In the genomic region with DNA sequence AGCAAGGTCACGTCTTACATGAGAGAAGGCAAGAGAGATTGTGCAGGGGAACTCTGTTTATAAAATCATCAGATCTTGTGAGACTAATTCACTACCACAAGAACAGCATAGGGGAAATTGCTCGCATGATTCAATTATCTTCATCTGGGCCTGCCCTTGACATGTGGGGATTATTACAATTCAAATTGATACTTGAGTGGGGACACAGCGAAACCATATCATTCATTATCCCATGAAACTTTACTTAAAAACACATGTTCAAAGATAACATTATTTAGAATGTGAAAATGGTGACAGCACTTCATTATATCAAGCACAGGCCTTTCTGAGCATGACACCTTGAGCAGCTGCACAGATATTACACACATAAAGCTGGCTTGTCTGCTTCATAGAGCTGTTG, we compare ENCODE assay signal across 18 cellular contexts.
"Had no signal": no experiment of that assay in that cellular context is flagged by ENCODE, and none has a peak within 500 bp of the region (broad histone marks: within the 10 kb centered on the region; RNA-seq: fewer than 3 reads in every experiment).

No MANE protein-coding gene starts in this region.

- H3K4me3 Mint-ChIP-seq: naive thymus-derived CD8-positive, alpha-beta T cell; neural crest cell; stimulated activated naive B cell treated with anti-CD40 and anti-IgM and Interleukin-4, amounts not matched to agents 10 μg/mL and 1 μg/mL and 100 μg/mL, for 72 hours; stimulated activated naive CD8-positive, alpha-beta T cell treated with anti-CD3 and anti-CD28 coated beads, Interleukin-15, Interleukin-2, amounts not matched to agents 100 ng/mL and 50 ng/mL, for 24 hours had no signal

- H3K4me3 ChIP-seq: dorsolateral prefrontal cortex, lower lobe of right lung, pancreas, right lobe of liver, transverse colon, upper lobe of right lung, uterus had no signal

- H3K36me3 Mint-ChIP-seq: naive thymus-derived CD8-positive, alpha-beta T cell; stimulated activated naive B cell treated with anti-CD40 and anti-IgM and Interleukin-4, amounts not matched to agents 10 μg/mL and 1 μg/mL and 100 μg/mL, for 72 hours had no signal

- H3K27me3 Mint-ChIP-seq: naive thymus-derived CD8-positive, alpha-beta T cell; stimulated activated naive B cell treated with anti-CD40 and anti-IgM and Interleukin-4, amounts not matched to agents 10 μg/mL and 1 μg/mL and 100 μg/mL, for 72 hours; stimulated activated naive CD8-positive, alpha-beta T cell treated with anti-CD3 and anti-CD28 coated beads, Interleukin-15, Interleukin-2, amounts not matched to agents 100 ng/mL and 50 ng/mL, for 24 hours had no signal

- H3K27ac Mint-ChIP-seq: naive thymus-derived CD8-positive, alpha-beta T cell; stimulated activated naive B cell treated with anti-CD40 and anti-IgM and Interleukin-4, amounts not matched to agents 10 μg/mL and 1 μg/mL and 100 μg/mL, for 72 hours; stimulated activated naive CD8-positive, alpha-beta T cell treated with anti-CD3 and anti-CD28 coated beads, Interleukin-15, Interleukin-2, amounts not matched to agents 100 ng/mL and 50 ng/mL, for 24 hours had no signal

- H3K9me3 ChIP-seq: lower lobe of right lung, neutrophil, pancreas, right lobe of liver, transverse colon, upper lobe of right lung, uterus had no signal

- DNase-seq: dorsolateral prefrontal cortex; effector CD4-positive, alpha-beta T cell; head of caudate nucleus; left ventricle myocardium superior; lower lobe of right lung; naive thymus-derived CD8-positive, alpha-beta T cell; pancreas; right lobe of liver; small intestine; stimulated activated CD4-positive, alpha-beta T cell treated with anti-CD3 and anti-CD28 coated beads, Interleukin-15, amount 100 ng/mL, for 24 hours; stimulated activated CD4-positive, alpha-beta T cell treated with anti-CD3 and anti-CD28 coated beads, Interleukin-2, amount 100 ng/mL, for 48 hours; stimulated activated naive B cell treated with anti-CD40 and anti-IgM and Interleukin-4, amounts not matched to agents 10 μg/mL and 1 μg/mL and 100 μg/mL, for 72 hours; transverse colon; upper lobe of right lung; uterus had no signal

- H3K27me3 ChIP-seq: dorsolateral prefrontal cortex, neutrophil, pancreas, right lobe of liver, transverse colon, upper lobe of right lung, uterus had no signal

- ATAC-seq: left ventricle myocardium superior; lower lobe of right lung; naive thymus-derived CD8-positive, alpha-beta T cell; pancreas; right lobe of liver; stimulated activated naive B cell treated with anti-CD40 and anti-IgM and Interleukin-4, amounts not matched to agents 10 μg/mL and 1 μg/mL and 100 μg/mL, for 72 hours; upper lobe of right lung had no signal

- H3K4me1 Mint-ChIP-seq: naive thymus-derived CD8-positive, alpha-beta T cell; stimulated activated naive B cell treated with anti-CD40 and anti-IgM and Interleukin-4, amounts not matched to agents 10 μg/mL and 1 μg/mL and 100 μg/mL, for 72 hours had no signal

- H3K36me3 ChIP-seq: lower lobe of right lung, neutrophil, pancreas, right lobe of liver, transverse colon, upper lobe of right lung, uterus had no signal
